ENCODE assay signal across 1 cellular context in genomic region chr11:62889484-62890437, GRCh38.
TF ChIP-seq lines count a peak whose summit lies in the region.

No MANE protein-coding gene starts in this region.

TF ChIP-seq in K562, 482 proteins besides CTCF, POLR2A, EP300 and RAD21 (continued from another document):
- TF ChIP-seq CEBPZ (IDR thresholded peaks at IDR 0.05; ENCODE audit: borderline replicate concordance, low read depth, low read length) (no peak), RB1 (IDR thresholded peaks at IDR 0.05; ENCODE audit: low read depth) (no peak; the same call in 1 of the 2 replicates), PRMT5 (CRISPR knock-in tag; IDR thresholded peaks at IDR 0.05) (no peak), ZNF830 (CRISPR knock-in tag; IDR thresholded peaks at IDR 0.05) (peak; percentile 88; the same call in 1 of the 2 replicates), ZNF165 (CRISPR knock-in tag; IDR thresholded peaks at IDR 0.05; ENCODE audit: borderline replicate concordance) (no peak), CEBPB (tag; IDR thresholded peaks at IDR 0.05) (no peak), HCFC1 (IDR thresholded peaks at IDR 0.05; ENCODE audit: low read depth, low read length) (no peak), NR4A1 (CRISPR knock-in tag; IDR thresholded peaks at IDR 0.05) (no peak), NR4A1 (tag; IDR thresholded peaks at IDR 0.05) (no peak), RBM34 (IDR thresholded peaks at IDR 0.05; ENCODE audit: borderline replicate concordance, insufficient read depth, low read length) (no peak), ZNF79 (CRISPR knock-in tag; IDR thresholded peaks at IDR 0.05; ENCODE audit: low read depth) (no peak), ATF6 (CRISPR knock-in tag; IDR thresholded peaks at IDR 0.05) (no peak), ID3 (CRISPR knock-in tag; IDR thresholded peaks at IDR 0.05) (no peak), ID3 (tag; IDR thresholded peaks at IDR 0.05) (peak; percentile 91)
